In the genomic region with DNA sequence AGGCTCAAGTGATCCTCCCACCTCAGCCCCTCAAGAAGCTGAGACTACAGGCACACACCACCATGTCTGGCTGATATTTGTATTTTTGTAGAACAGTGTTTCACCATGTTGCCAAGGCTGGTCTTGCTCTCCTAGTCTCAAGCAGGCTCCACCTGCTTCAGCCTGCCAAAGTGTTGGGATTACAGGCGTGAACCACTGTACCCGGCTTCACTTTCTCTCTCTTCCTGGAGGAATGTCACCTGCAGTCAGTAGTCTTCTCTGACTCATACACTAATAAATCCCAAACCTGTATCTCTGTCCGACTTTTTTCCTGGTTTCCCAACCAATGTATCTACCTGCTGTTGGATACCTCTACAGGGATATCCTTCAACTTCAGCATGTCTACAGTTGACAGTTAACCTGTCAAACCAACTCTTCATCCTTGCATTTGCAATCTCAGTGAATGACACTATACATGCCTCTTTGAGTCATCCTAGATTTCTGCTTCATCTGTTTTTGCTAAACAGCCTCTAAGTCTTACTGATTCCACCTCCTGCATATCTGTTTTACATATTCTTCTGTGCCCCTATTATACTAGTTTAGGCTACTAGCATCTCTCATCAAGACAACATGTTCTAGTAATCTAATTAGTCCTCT, we compare ENCODE assay signal across 25 cellular contexts. TPM values are rescaled to one million over a fixed set of nuclear protein-coding genes. Genes with fewer than 3 reads are reported as not detected.
DNase-seq lines count a peak whose midpoint lies in the region; ATAC-seq, FAIRE-seq and TF ChIP-seq lines count a peak whose summit lies in the region.
"Had no signal": no experiment of that assay in that cellular context is flagged by ENCODE, and none has a peak within 500 bp of the region (broad histone marks: within the 10 kb centered on the region; RNA-seq: fewer than 3 reads in every experiment).

No MANE protein-coding gene starts in this region.

- H3K27ac ChIP-seq in RWPE1 (peak overlapping the region; percentile 50), trophoblast cell (ENCODE audit: low read depth, low read length) (no peak overlapping the region), upper lobe of left lung (no peak overlapping the region)
- H3K27ac ChIP-seq: prostate gland, thyroid gland had no signal

- H2AFZ ChIP-seq in trophoblast cell (ENCODE audit: insufficient read depth, low read length, poor library complexity): no peak overlapping the region

- H3K9ac ChIP-seq in trophoblast cell (ENCODE audit: low read length): no peak overlapping the region

- no peak overlapping the region for H4K91ac ChIP-seq in trophoblast cell (ENCODE audit: low read depth, low read length)

- no CpG with 5 or more reads among the region's 3 CpGs for WGBS in trophoblast cell (ENCODE audit: extremely low coverage, insufficient coverage, insufficient read length)
- 89 to 96% methylated on average over 3 of the region's 3 CpGs for WGBS in upper lobe of left lung, 2 donors

- no peak overlapping the region for H3K4me2 ChIP-seq in trophoblast cell (ENCODE audit: low read length)

- H3K4me3 ChIP-seq in trophoblast cell (ENCODE audit: low read depth, low read length) (no peak overlapping the region), upper lobe of left lung (no peak overlapping the region)
- H3K4me3 ChIP-seq: prostate gland, thyroid gland had no signal

- TF ChIP-seq POLR2A in H54 (IDR thresholded peaks at IDR 0.05; ENCODE audit: low read depth, low read length) (no peak), upper lobe of left lung (IDR thresholded peaks at IDR 0.05) (no peak)

- CTCF ChIA-PET in RWPE1 (lab: Yijun Ruan, JAX): no interaction called here

- DNase-seq in RWPE1 (ENCODE audit: low spot score) (no peak), trophoblast cell (peak; percentile 2 to 44), NCI-H1048 (lab: John Stamatoyannopoulos, UW) (no peak), H54 (ENCODE audit: insufficient read length, low spot score) (no peak), upper lobe of left lung (no peak)
- DNase-seq in activated naive CD4-positive, alpha-beta T cell (lab: John Stamatoyannopoulos, UW): no peak
- DNase-seq: activated CD4-positive, alpha-beta T cell treated with anti-CD3 and anti-CD28 coated beads, Interleukin-2, amount 50 U/mL, for 48 hours; activated CD8-positive, alpha-beta memory T cell treated with anti-CD3 and anti-CD28 coated beads, Interleukin-2, amount 50 U/mL, for 4 hours; activated naive CD8-positive, alpha-beta T cell treated with anti-CD3 and anti-CD28 coated beads, Interleukin-2, amount 10 ng/mL, durations not matched to agents 7 days and 5 days; EL; glutamatergic neuron; kidney glomerular epithelial cell; MV-4-11; NCI-H187; NCI-H774; OCI-M1; Right ventricle myocardium superior; stimulated activated naive CD8-positive, alpha-beta T cell treated with anti-CD3 and anti-CD28 coated beads, Interleukin-15, amount 100 ng/mL, for 72 hours; SW 1271; T1000; thyroid gland had no signal

- TF ChIP-seq EP300 in upper lobe of left lung (IDR thresholded peaks at IDR 0.05): no peak

- no peak for TF ChIP-seq CTCF in RWPE1 (conservative IDR thresholded peaks at IDR 0.05; ENCODE audit: low read depth)
- no peak for TF ChIP-seq CTCF in upper lobe of left lung (IDR thresholded peaks at IDR 0.05)

- POLR2A ChIA-PET in RWPE1 (lab: Yijun Ruan, JAX; ENCODE audit: low non-redundant PET): no interaction called here

- no peak overlapping the region for H4K8ac ChIP-seq in trophoblast cell (ENCODE audit: low read depth, low read length)

- H2BK5ac ChIP-seq in trophoblast cell (ENCODE audit: low read depth, low read length, poor library complexity): no peak overlapping the region

- H3K18ac ChIP-seq in trophoblast cell (ENCODE audit: low read length): no peak overlapping the region

- H3K4ac ChIP-seq in trophoblast cell (ENCODE audit: low read depth, low read length): no peak overlapping the region

- peaks cover 0 to 5% of the 10 kb centered on the region in 2 experiments for H3K36me3 ChIP-seq in trophoblast cell (ENCODE audit: control insufficient read depth in 1 of 2, insufficient read depth in 2 of 2, low read length in 2 of 2)
- H3K36me3 ChIP-seq in upper lobe of left lung: peaks cover 5 to 40% (median 10%) of the 10 kb centered on the region in 4 donors
- H3K36me3 ChIP-seq: prostate gland, thyroid gland had no signal

- H3K9me3 ChIP-seq in trophoblast cell (ENCODE audit: insufficient read depth, low read depth, low read length): no peaks in the 10 kb centered on the region
- no peaks in the 10 kb centered on the region for H3K9me3 ChIP-seq in upper lobe of left lung
- H3K9me3 ChIP-seq: prostate gland, thyroid gland had no signal

- no peaks in the 10 kb centered on the region for H3K79me2 ChIP-seq in trophoblast cell (ENCODE audit: control insufficient read depth, insufficient read depth, low read length, poor library complexity)

- H3K27me3 ChIP-seq in trophoblast cell (ENCODE audit: insufficient read depth, low read length) (no peaks in the 10 kb centered on the region), upper lobe of left lung (no peaks in the 10 kb centered on the region)
- H3K27me3 ChIP-seq: thyroid gland had no signal

- no peak overlapping the region for H3K14ac ChIP-seq in trophoblast cell (ENCODE audit: low read length)

- H2AK5ac ChIP-seq in trophoblast cell (ENCODE audit: low read length): no peak overlapping the region

- H2BK120ac ChIP-seq in trophoblast cell (ENCODE audit: insufficient read depth, low read length, poor library complexity): no peak overlapping the region

- H3K23ac ChIP-seq in trophoblast cell (ENCODE audit: low read length): no peak overlapping the region

- ATAC-seq in GM18870 (IDR thresholded peaks at IDR 0.05; ENCODE audit: unreplicated experiment) (peak; percentile 26), HG02642 (IDR thresholded peaks at IDR 0.05; ENCODE audit: poor library complexity, unreplicated experiment) (peak; percentile 30), upper lobe of left lung (ENCODE audit: low FRiP score in 2 of 2) (no peak)
- ATAC-seq: stimulated activated naive CD8-positive, alpha-beta T cell treated with anti-CD3 and anti-CD28 coated beads, Interleukin-15, amount 100 ng/mL, for 72 hours; WTC11 had no signal

- no peak for FAIRE-seq in H54 (lab: Jason Lieb, UNC)

- H4K12ac ChIP-seq in trophoblast cell (ENCODE audit: low read depth, low read length): no peak overlapping the region

- no peaks in the 10 kb centered on the region for H3K4me1 ChIP-seq in trophoblast cell (ENCODE audit: control insufficient read depth in 1 of 2, insufficient read depth in 2 of 2, low read length in 2 of 2)
- H3K4me1 ChIP-seq in upper lobe of left lung: no peaks in the 10 kb centered on the region
- H3K4me1 ChIP-seq: prostate gland, thyroid gland had no signal

- H2BK12ac ChIP-seq in trophoblast cell (ENCODE audit: low read length): no peak overlapping the region

- H3K79me1 ChIP-seq in trophoblast cell (ENCODE audit: low read length): no peaks in the 10 kb centered on the region

RNA-seq across cellular contexts. Expression of gene RBBP8, which starts 54.5 kb away (rescaled TPM):
- 26.8 and 28.9 TPM in 2 replicates for polyA plus RNA-seq in trophoblast cell (2013)
- 10 to 100 TPM; 10.9 to 78.2 (median 30.3) TPM for total RNA-seq in upper lobe of left lung

Comparison
In these comparisons a context has a peak if more than half of its experiments do, and no peak if none do; other contexts are left out.
1. ATAC-seq: peak in GM18870 (single experiment) and HG02642 (single experiment); none in upper lobe of left lung (0 of 2).
2. DNase-seq: peak in trophoblast cell (2 of 2); none in RWPE1 (single experiment), NCI-H1048 (single experiment), H54 (single experiment), upper lobe of left lung (0 of 2) and activated naive CD4-positive, alpha-beta T cell (0 of 4).